Comparison of ENCODE assay signal across 22 cellular contexts in genomic region chr7:102251531-102252372, GRCh38. TPM values are rescaled to one million over a fixed set of nuclear protein-coding genes. Genes with fewer than 3 reads are reported as not detected.
DNase-seq lines count a peak whose midpoint lies in the region; ATAC-seq, FAIRE-seq and TF ChIP-seq lines count a peak whose summit lies in the region.
"Had no signal": no experiment of that assay in that cellular context is flagged by ENCODE, and none has a peak within 500 bp of the region (broad histone marks: within the 10 kb centered on the region; RNA-seq: fewer than 3 reads in every experiment).

No MANE protein-coding gene starts in this region.

- H3K4me1 ChIP-seq in BLaER1 (peaks cover 41% of the 10 kb centered on the region), H9 (ENCODE audit: insufficient read depth, low read length) (no peaks in the 10 kb centered on the region; the same call in 1 of the 2 replicates), kidney (ENCODE audit: control insufficient read depth in 1 of 2, insufficient read depth in 1 of 2, low read depth in 1 of 2, low read length in 2 of 2) (no peaks in the 10 kb centered on the region), HepG2 (ENCODE audit: insufficient read depth, low read length) (peaks cover 35% of the 10 kb centered on the region), left ventricle myocardium inferior (no peaks in the 10 kb centered on the region)

- H3K27ac Mint-ChIP-seq in H9: peak overlapping the region in 2 of 3 experiments; percentile 50 to 67; a peak in 3 of 7 replicates

- H3K79me2 ChIP-seq in H9 (ENCODE audit: insufficient read depth, low read length) (no peaks in the 10 kb centered on the region), HepG2 (ENCODE audit: insufficient read depth, low read length) (no peaks in the 10 kb centered on the region)

- H4K20me1 ChIP-seq in BLaER1 (peaks cover 42% of the 10 kb centered on the region), H9 (ENCODE audit: control insufficient read depth, insufficient read depth, insufficient read length) (no peaks in the 10 kb centered on the region), HepG2 (ENCODE audit: insufficient read depth, low read length) (no peaks in the 10 kb centered on the region)

- in situ Hi-C loops in HepG2 (cut with HindIII; ENCODE audit: extremely low pct_ligation_motif_present, low pct_unique_long_range_greater_than_20kb): loop anchor here (10.0 to 25.0 kb wide), 2 partner anchors 437 to 564 kb away; partner anchors contain the start of gene CUX1

- no peak overlapping the region for H4K8ac ChIP-seq in H9 (replicated peaks; ENCODE audit: insufficient read length, low read depth, low read length)

- no TSS peak for BruUV-seq in HepG2 (replicated peaks; lab: Mats Ljungman, UMichigan)

- H3K27me3 Mint-ChIP-seq in H9 (ENCODE audit: low read depth): no peaks in the 10 kb centered on the region
- H3K27me3 Mint-ChIP-seq: CD4-positive, alpha-beta memory T cell had no signal

- intact Hi-C loops in kidney (cut with DNase I): no loop called here
- intact Hi-C loops in HepG2 (cut with micrococcal nuclease; ENCODE audit: unreplicated experiment): loop anchor here (2.0 kb wide), 1 partner anchor 21 kb away; no protein-coding TSS in a partner anchor
- intact Hi-C loops in left ventricle myocardium inferior (cut with micrococcal nuclease): no loop called here

- peak overlapping the region; percentile 83 for H3K4me2 ChIP-seq in BLaER1
- H3K4me2 ChIP-seq in H9 (ENCODE audit: insufficient read depth, insufficient read length, low read length): no peak overlapping the region
- H3K4me2 ChIP-seq in HepG2 (ENCODE audit: low read depth, low read length): no peak overlapping the region

- no peak overlapping the region for H2BK120ac ChIP-seq in H9 (ENCODE audit: low read depth, low read length, poor library complexity, severe bottlenecking)

- POLR2A ChIA-PET in HepG2 (lab: Yijun Ruan, JAX): no interaction called here

- H3K27me3 ChIP-seq in BLaER1: no peaks in the 10 kb centered on the region
- no peaks in the 10 kb centered on the region for H3K27me3 ChIP-seq in H9 (ENCODE audit: insufficient read depth, low read length)
- no peaks in the 10 kb centered on the region for H3K27me3 ChIP-seq in HepG2 (ENCODE audit: control insufficient read depth in 1 of 2, insufficient read depth in 2 of 2, low read length in 2 of 2)
- H3K27me3 ChIP-seq in left ventricle myocardium inferior (ENCODE audit: low read depth): no peaks in the 10 kb centered on the region
- H3K27me3 ChIP-seq: BE2C had no signal

- H3K36me3 Mint-ChIP-seq in H9 (ENCODE audit: insufficient read depth in 1 of 3, low read depth in 3 of 3): peaks cover 2 to 21% (median 13%) of the 10 kb centered on the region in 3 experiments; a peak in 5 of 7 replicates

- H3K79me1 ChIP-seq in H9 (ENCODE audit: insufficient read depth, low read depth, low read length, poor library complexity, severe bottlenecking): no peaks in the 10 kb centered on the region

- H3K23me2 ChIP-seq in H9 (ENCODE audit: insufficient read length, low read depth, low read length, poor library complexity, severe bottlenecking): no peaks in the 10 kb centered on the region

- WGBS in H9 (ENCODE audit: extremely low coverage, insufficient read length, low lambda C conversion rate): no CpG with 5 or more reads among the region's 7 CpGs
- WGBS in HepG2 (ENCODE audit: low lambda C conversion rate): 90% methylated on average over 7 of the region's 7 CpGs

- H3K9me3 Mint-ChIP-seq in H9: no peaks in the 10 kb centered on the region

- no peak overlapping the region for H2AK5ac ChIP-seq in H9 (ENCODE audit: insufficient read length, low read length)

- no peak overlapping the region for H3K56ac ChIP-seq in H9 (ENCODE audit: insufficient read length, low read depth, low read length)

- H3K18ac ChIP-seq in H9 (ENCODE audit: insufficient read length, low read depth, low read length): no peak overlapping the region

- H2BK20ac ChIP-seq in H9 (ENCODE audit: low read depth, low read length, poor library complexity, severe bottlenecking): no peak overlapping the region

- H2BK12ac ChIP-seq in H9 (ENCODE audit: insufficient read length, low read depth, low read length): no peak overlapping the region

- no peak overlapping the region for H2BK15ac ChIP-seq in H9 (ENCODE audit: low read depth, low read length)

- no peak overlapping the region for H4K5ac ChIP-seq in H9 (ENCODE audit: insufficient read length, low read depth, low read length)

- no peak for DNase-seq in H9
- DNase-seq in kidney: peak; percentile 13
- no peak for DNase-seq in HepG2 (ENCODE audit: low spot score)
- no peak for DNase-seq in left ventricle myocardium inferior
- DNase-seq: BE2C; Calu3; CD4-positive, alpha-beta memory T cell; HCEC 1CT; IMR-90; NCI-H1092 treated with DMSO at 0.1 percent for 48 hours; NCI-H1694 treated with DMSO at 0.1 percent for 48 hours; NCI-H2227 treated with DMSO at 0.1 percent for 48 hours; NCI-H510A treated with DMSO at 0.1 percent for 48 hours; NCI-H774; PC-3; RPMI8226; SHP77 treated with DMSO at 0.1 percent for 48 hours; T-helper 2 cell had no signal

- H3K23ac ChIP-seq in H9 (ENCODE audit: insufficient read length, low read depth, low read length): no peak overlapping the region

- TF ChIP-seq POLR2A in HepG2 (IDR thresholded peaks at IDR 0.05; ENCODE audit: insufficient read depth in 1 of 2, low read depth in 2 of 2, low read length in 2 of 2): no peak

- H3K14ac ChIP-seq in H9 (ENCODE audit: insufficient read depth, low read length): no peak overlapping the region

- FAIRE-seq in kidney (lab: Jason Lieb, UNC) (no peak), HepG2 (lab: Jason Lieb, UNC) (no peak)

- H3K27ac ChIP-seq in BLaER1 (peak overlapping the region; percentile 72), H9 (ENCODE audit: insufficient read length, low read depth, low read length) (no peak overlapping the region), kidney (ENCODE audit: low read depth in 2 of 2, low read length in 2 of 2) (no peak overlapping the region), HepG2 (ENCODE audit: extremely low read length, insufficient read depth, low read length) (no peak overlapping the region), left ventricle myocardium inferior (replicated peaks) (no peak overlapping the region)

- H2AFZ ChIP-seq in H9 (ENCODE audit: low read length) (no peak overlapping the region), HepG2 (ENCODE audit: low read length) (no peak overlapping the region)

- H3K36me3 ChIP-seq in BLaER1 (peaks cover 76% of the 10 kb centered on the region), kidney (ENCODE audit: control insufficient read depth in 1 of 2, insufficient read depth in 2 of 2, low read length in 2 of 2) (peaks cover 0 to 5% of the 10 kb centered on the region in 2 donors), HepG2 (replicated peaks in 1 of 2; ENCODE audit: control insufficient read depth in 1 of 2, insufficient read depth in 2 of 2, low read length in 2 of 2) (peaks cover 3 to 14% of the 10 kb centered on the region in 2 experiments; a peak in 4 of 5 replicates), left ventricle myocardium inferior (peaks cover 28% of the 10 kb centered on the region)

- no peak overlapping the region for H3K4me3 Mint-ChIP-seq in H9
- H3K4me3 Mint-ChIP-seq: CD4-positive, alpha-beta memory T cell had no signal

- TF ChIP-seq RAD21 in HepG2 (CRISPR knock-in tag; IDR thresholded peaks at IDR 0.05): no peak

- TF ChIP-seq EP300 in HepG2 (IDR thresholded peaks at IDR 0.05; ENCODE audit: low read depth in 2 of 2, low read length in 2 of 2): no peak
- no peak for TF ChIP-seq EP300 in HepG2 (CRISPR knock-in tag; IDR thresholded peaks at IDR 0.05; ENCODE audit: borderline replicate concordance)

- no peak for ATAC-seq in SK-N-SH treated with all-trans-retinoic acid at 6 μM for 48 hours
- no peak for ATAC-seq in HepG2
- no peak for ATAC-seq in HG03457 (IDR thresholded peaks at IDR 0.05; ENCODE audit: unreplicated experiment)
- ATAC-seq in HG03196 (IDR thresholded peaks at IDR 0.05; ENCODE audit: unreplicated experiment): no peak
- ATAC-seq: PC-3 had no signal

- TF ChIP-seq CTCF in H9 (conservative IDR thresholded peaks at IDR 0.05) (no peak), kidney (IDR thresholded peaks at IDR 0.05; ENCODE audit: borderline replicate concordance, extremely low read depth, insufficient read depth) (no peak), HepG2 (CRISPR knock-in tag; IDR thresholded peaks at IDR 0.05) (no peak), left ventricle myocardium inferior (IDR thresholded peaks at IDR 0.05; ENCODE audit: borderline replicate concordance) (no peak)

- no peaks in the 10 kb centered on the region for H3K9me3 ChIP-seq in BLaER1
- H3K9me3 ChIP-seq in H9 (ENCODE audit: control insufficient read depth, low read depth, low read length): no peaks in the 10 kb centered on the region
- H3K9me3 ChIP-seq in kidney (ENCODE audit: control insufficient read depth in 1 of 2, low read length in 2 of 2): no peaks in the 10 kb centered on the region
- no peaks in the 10 kb centered on the region for H3K9me3 ChIP-seq in HepG2 (ENCODE audit: low read length)
- H3K9me3 ChIP-seq in left ventricle myocardium inferior (replicated peaks): no peaks in the 10 kb centered on the region
- H3K9me3 ChIP-seq: BE2C had no signal

- H3K9ac ChIP-seq in BLaER1 (peak overlapping the region; percentile 62), H9 (ENCODE audit: extremely low read depth, insufficient read length, low read length) (no peak overlapping the region), kidney (ENCODE audit: low read length in 2 of 2) (no peak overlapping the region), HepG2 (ENCODE audit: insufficient read depth, low read depth, low read length) (no peak overlapping the region)

- H3K4ac ChIP-seq in H9 (ENCODE audit: low read depth, low read length): no peak overlapping the region

- H3T11ph ChIP-seq in H9 (ENCODE audit: low read length): no peak overlapping the region

- CTCF ChIA-PET in HepG2 (lab: Yijun Ruan, JAX; ENCODE audit: low intra/inter-chr PET ratio, low total read pairs): no interaction called here

- H3K4me3 ChIP-seq in BLaER1: peak overlapping the region; percentile 20; the same call in 1 of the 2 replicates
- H3K4me3 ChIP-seq in kidney (ENCODE audit: low read length in 2 of 2): no peak overlapping the region
- no peak overlapping the region for H3K4me3 ChIP-seq in HepG2 (replicated peaks in 1 of 3; ENCODE audit: insufficient read depth in 1 of 3, low read depth in 2 of 3, low read length in 3 of 3)
- H3K4me3 ChIP-seq in left ventricle myocardium inferior: no peak overlapping the region

- no peak overlapping the region for H2BK5ac ChIP-seq in H9 (ENCODE audit: insufficient read length, low read length)

- H4K91ac ChIP-seq in H9 (ENCODE audit: insufficient read length, low read depth, low read length): no peak overlapping the region

- peaks cover 4 to 8% of the 10 kb centered on the region in 2 experiments; a peak in 2 of 4 replicates for H3K4me1 Mint-ChIP-seq in H9

RNA-seq across cellular contexts. Expression of gene SH2B2, which starts 34.9 kb away (rescaled TPM):
- total RNA-seq in H9 (2021): 9.4 and 10.4 TPM in 2 replicates
- 11.0 TPM for total RNA-seq in kidney
- polyA plus RNA-seq in kidney (ENCODE audit: insufficient read depth, low read depth, low replicate concordance): 4.5 TPM
- total RNA-seq in HepG2 (2016; rRNA removed; fragmentation: Illumina TruSeq; extraction: Trizol): 0.14 and 0.46 TPM in 2 replicates
- 0.26 and 0.51 TPM in 2 replicates for total RNA-seq in HepG2 (2016; cell fraction: cytosol; rRNA removed; fragmentation: Illumina TruSeq; extraction: Trizol; ENCODE audit: low read depth)
- 0.45 and 0.63 TPM in 2 replicates for total RNA-seq in HepG2 (2016; cell fraction: insoluble cytoplasmic fraction; rRNA removed; fragmentation: Illumina TruSeq; extraction: Trizol)
- total RNA-seq in HepG2 (2016; cell fraction: membrane; rRNA removed; fragmentation: Illumina TruSeq; extraction: Trizol): 0.46 and 0.55 TPM in 2 replicates
- not detected in 2 replicates for total RNA-seq in HepG2 (2016; cell fraction: nucleus; rRNA removed; fragmentation: Illumina TruSeq; extraction: Trizol)
- 1.3 and 1.7 TPM in 2 replicates for polyA plus RNA-seq in HepG2 (2011; rRNA removed)
- 1.7 and 2.3 TPM in 2 replicates for polyA plus RNA-seq in HepG2 (2011; cell fraction: cytosol; rRNA removed)
- polyA plus RNA-seq in HepG2 (2011; cell fraction: nucleus; rRNA removed): 4.6 and 5.0 TPM in 2 replicates
- polyA plus RNA-seq in HepG2 (2012): 1.0 and 1.2 TPM in 2 replicates
- polyA plus RNA-seq in HepG2 (2016; cell fraction: cytosol; fragmentation: Illumina TruSeq; extraction: Trizol; ENCODE audit: low read depth): 0.41 and 0.54 TPM in 2 replicates
- 0.63 and 0.64 TPM in 2 replicates for polyA plus RNA-seq in HepG2 (2016; cell fraction: insoluble cytoplasmic fraction; fragmentation: Illumina TruSeq; extraction: Trizol; ENCODE audit: low read depth)
- 0.58 and 0.90 TPM in 2 replicates for polyA plus RNA-seq in HepG2 (2016; cell fraction: membrane; fragmentation: Illumina TruSeq; extraction: Trizol; ENCODE audit: low read depth)
- 0.46 and 1.1 TPM in 2 replicates for polyA plus RNA-seq in HepG2 (2016; cell fraction: nucleus; fragmentation: Illumina TruSeq; extraction: Trizol; ENCODE audit: insufficient read depth, low read depth)
- polyA minus RNA-seq in HepG2 (2011; rRNA and poly(A)+ RNA removed; ENCODE audit: low replicate concordance): 1.5 and 3.3 TPM in 2 replicates
- polyA minus RNA-seq in HepG2 (2011; cell fraction: cytosol; rRNA and poly(A)+ RNA removed): 1.3 and 2.5 TPM in 2 replicates
- 0.90 and 1.6 TPM in 2 replicates for polyA minus RNA-seq in HepG2 (2011; cell fraction: nucleus; rRNA and poly(A)+ RNA removed)
- total RNA-seq in left ventricle myocardium inferior: 1.0 TPM
